Comparison of ENCODE assay signal across 3 cellular contexts in genomic region chr2:50346104-50346503, GRCh38.
TF ChIP-seq lines count a peak whose summit lies in the region.

No MANE protein-coding gene starts in this region.

TF ChIP-seq in SK-N-SH, 30 proteins besides CTCF, POLR2A, EP300 and RAD21:
- TF ChIP-seq IRF3 (IDR thresholded peaks at IDR 0.05; ENCODE audit: low read depth, low read length) (no peak), TCF12 (IDR thresholded peaks at IDR 0.05) (no peak), NFIC (IDR thresholded peaks at IDR 0.05; ENCODE audit: borderline replicate concordance) (no peak), SIN3A (IDR thresholded peaks at IDR 0.05; ENCODE audit: borderline replicate concordance, low read depth, low read length) (no peak), GABPA (IDR thresholded peaks at IDR 0.05; ENCODE audit: low read depth) (no peak), TAF1 (IDR thresholded peaks at IDR 0.05; ENCODE audit: borderline replicate concordance, low read depth, low read length) (no peak), MEF2A (IDR thresholded peaks at IDR 0.05; ENCODE audit: borderline replicate concordance, low read depth) (no peak), EZH2phosphoT487 (IDR thresholded peaks at IDR 0.05; ENCODE audit: borderline replicate concordance, low read depth) (no peak), RCOR1 (IDR thresholded peaks at IDR 0.05; ENCODE audit: low read length) (no peak)

TF ChIP-seq in SK-N-SH treated with all-trans-retinoic acid at 6 μM for 48 hours, 23 proteins besides CTCF, POLR2A, EP300 and RAD21:
- TF ChIP-seq GLIS3 (CRISPR knock-in tag; IDR thresholded peaks at IDR 0.05), result no peak
- no peak for TF ChIP-seq CSDC2 (CRISPR knock-in tag; IDR thresholded peaks at IDR 0.05)
- no peak for TF ChIP-seq ZFP30 (CRISPR knock-in tag; IDR thresholded peaks at IDR 0.05)
- TF ChIP-seq ISL1 (CRISPR knock-in tag; IDR thresholded peaks at IDR 0.05), result no peak
- no peak for TF ChIP-seq OSR1 (CRISPR knock-in tag; IDR thresholded peaks at IDR 0.05)
- TF ChIP-seq ZC3H10 (CRISPR knock-in tag; IDR thresholded peaks at IDR 0.05), result no peak
- no peak for TF ChIP-seq ZNF565 (CRISPR knock-in tag; conservative IDR thresholded peaks at IDR 0.05; ENCODE audit: low read depth)
- no peak for TF ChIP-seq ZNF70 (CRISPR knock-in tag; IDR thresholded peaks at IDR 0.05)
- no peak for TF ChIP-seq ZFP3 (CRISPR knock-in tag; IDR thresholded peaks at IDR 0.05)
- no peak for TF ChIP-seq PPARA (CRISPR knock-in tag; IDR thresholded peaks at IDR 0.05; ENCODE audit: borderline replicate concordance)
- TF ChIP-seq TOX (CRISPR knock-in tag; IDR thresholded peaks at IDR 0.05; ENCODE audit: borderline replicate concordance), result no peak
- no peak for TF ChIP-seq ESRRG (CRISPR knock-in tag; IDR thresholded peaks at IDR 0.05)
- TF ChIP-seq, protein P1, sequence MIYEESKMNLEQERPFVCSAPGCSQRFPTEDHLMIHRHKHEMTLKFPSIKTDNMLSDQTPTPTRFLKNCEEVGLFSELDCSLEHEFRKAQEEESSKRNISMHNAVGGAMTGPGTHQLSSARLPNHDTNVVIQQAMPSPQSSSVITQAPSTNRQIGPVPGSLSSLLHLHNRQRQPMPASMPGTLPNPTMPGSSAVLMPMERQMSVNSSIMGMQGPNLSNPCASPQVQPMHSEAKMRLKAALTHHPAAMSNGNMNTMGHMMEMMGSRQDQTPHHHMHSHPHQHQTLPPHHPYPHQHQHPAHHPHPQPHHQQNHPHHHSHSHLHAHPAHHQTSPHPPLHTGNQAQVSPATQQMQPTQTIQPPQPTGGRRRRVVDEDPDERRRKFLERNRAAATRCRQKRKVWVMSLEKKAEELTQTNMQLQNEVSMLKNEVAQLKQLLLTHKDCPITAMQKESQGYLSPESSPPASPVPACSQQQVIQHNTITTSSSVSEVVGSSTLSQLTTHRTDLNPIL (CRISPR knock-in tag; IDR thresholded peaks at IDR 0.05; ENCODE audit: low read depth), result no peak
- no peak for TF ChIP-seq SNAI2 (CRISPR knock-in tag; IDR thresholded peaks at IDR 0.05)
- no peak for TF ChIP-seq BACH2 (CRISPR knock-in tag; IDR thresholded peaks at IDR 0.05; ENCODE audit: borderline replicate concordance)
- no peak for TF ChIP-seq CSRNP3 (CRISPR knock-in tag; IDR thresholded peaks at IDR 0.05)
- no peak for TF ChIP-seq TCF4 (CRISPR knock-in tag; IDR thresholded peaks at IDR 0.05; ENCODE audit: borderline replicate concordance)
- TF ChIP-seq ARNTL (CRISPR knock-in tag; IDR thresholded peaks at IDR 0.05; ENCODE audit: borderline replicate concordance, low read depth), result no peak
- TF ChIP-seq, protein P2, sequence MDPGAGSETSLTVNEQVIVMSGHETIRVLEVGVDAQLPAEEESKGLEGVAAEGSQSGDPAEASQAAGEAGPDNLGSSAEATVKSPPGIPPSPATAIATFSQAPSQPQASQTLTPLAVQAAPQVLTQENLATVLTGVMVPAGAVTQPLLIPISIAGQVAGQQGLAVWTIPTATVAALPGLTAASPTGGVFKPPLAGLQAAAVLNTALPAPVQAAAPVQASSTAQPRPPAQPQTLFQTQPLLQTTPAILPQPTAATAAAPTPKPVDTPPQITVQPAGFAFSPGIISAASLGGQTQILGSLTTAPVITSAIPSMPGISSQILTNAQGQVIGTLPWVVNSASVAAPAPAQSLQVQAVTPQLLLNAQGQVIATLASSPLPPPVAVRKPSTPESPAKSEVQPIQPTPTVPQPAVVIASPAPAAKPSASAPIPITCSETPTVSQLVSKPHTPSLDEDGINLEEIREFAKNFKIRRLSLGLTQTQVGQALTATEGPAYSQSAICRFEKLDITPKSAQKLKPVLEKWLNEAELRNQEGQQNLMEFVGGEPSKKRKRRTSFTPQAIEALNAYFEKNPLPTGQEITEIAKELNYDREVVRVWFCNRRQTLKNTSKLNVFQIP (CRISPR knock-in tag; IDR thresholded peaks at IDR 0.05; ENCODE audit: borderline replicate concordance, low read depth), result no peak
- TF ChIP-seq, protein P3, sequence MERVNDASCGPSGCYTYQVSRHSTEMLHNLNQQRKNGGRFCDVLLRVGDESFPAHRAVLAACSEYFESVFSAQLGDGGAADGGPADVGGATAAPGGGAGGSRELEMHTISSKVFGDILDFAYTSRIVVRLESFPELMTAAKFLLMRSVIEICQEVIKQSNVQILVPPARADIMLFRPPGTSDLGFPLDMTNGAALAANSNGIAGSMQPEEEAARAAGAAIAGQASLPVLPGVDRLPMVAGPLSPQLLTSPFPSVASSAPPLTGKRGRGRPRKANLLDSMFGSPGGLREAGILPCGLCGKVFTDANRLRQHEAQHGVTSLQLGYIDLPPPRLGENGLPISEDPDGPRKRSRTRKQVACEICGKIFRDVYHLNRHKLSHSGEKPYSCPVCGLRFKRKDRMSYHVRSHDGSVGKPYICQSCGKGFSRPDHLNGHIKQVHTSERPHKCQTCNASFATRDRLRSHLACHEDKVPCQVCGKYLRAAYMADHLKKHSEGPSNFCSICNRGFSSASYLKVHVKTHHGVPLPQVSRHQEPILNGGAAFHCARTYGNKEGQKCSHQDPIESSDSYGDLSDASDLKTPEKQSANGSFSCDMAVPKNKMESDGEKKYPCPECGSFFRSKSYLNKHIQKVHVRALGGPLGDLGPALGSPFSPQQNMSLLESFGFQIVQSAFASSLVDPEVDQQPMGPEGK (CRISPR knock-in tag; IDR thresholded peaks at IDR 0.05; ENCODE audit: borderline replicate concordance), result no peak

TF ChIP-seq in H1, 55 proteins besides CTCF, POLR2A, EP300 and RAD21:
- peak; percentile 81 for TF ChIP-seq TEAD4 (IDR thresholded peaks at IDR 0.05; ENCODE audit: low read depth, low read length)
- TF ChIP-seq KDM4A (IDR thresholded peaks at IDR 0.05; ENCODE audit: low read depth, low read length, severe bottlenecking), result peak; percentile 8
- no peak for TF ChIP-seq CEBPB (IDR thresholded peaks at IDR 0.05; ENCODE audit: low read depth, low read length)
- no peak for TF ChIP-seq TBP (IDR thresholded peaks at IDR 0.05; ENCODE audit: low read depth, low read length)
- TF ChIP-seq GABPA (IDR thresholded peaks at IDR 0.05; ENCODE audit: borderline replicate concordance, insufficient read depth, low read length), result no peak
